In the genomic region with DNA sequence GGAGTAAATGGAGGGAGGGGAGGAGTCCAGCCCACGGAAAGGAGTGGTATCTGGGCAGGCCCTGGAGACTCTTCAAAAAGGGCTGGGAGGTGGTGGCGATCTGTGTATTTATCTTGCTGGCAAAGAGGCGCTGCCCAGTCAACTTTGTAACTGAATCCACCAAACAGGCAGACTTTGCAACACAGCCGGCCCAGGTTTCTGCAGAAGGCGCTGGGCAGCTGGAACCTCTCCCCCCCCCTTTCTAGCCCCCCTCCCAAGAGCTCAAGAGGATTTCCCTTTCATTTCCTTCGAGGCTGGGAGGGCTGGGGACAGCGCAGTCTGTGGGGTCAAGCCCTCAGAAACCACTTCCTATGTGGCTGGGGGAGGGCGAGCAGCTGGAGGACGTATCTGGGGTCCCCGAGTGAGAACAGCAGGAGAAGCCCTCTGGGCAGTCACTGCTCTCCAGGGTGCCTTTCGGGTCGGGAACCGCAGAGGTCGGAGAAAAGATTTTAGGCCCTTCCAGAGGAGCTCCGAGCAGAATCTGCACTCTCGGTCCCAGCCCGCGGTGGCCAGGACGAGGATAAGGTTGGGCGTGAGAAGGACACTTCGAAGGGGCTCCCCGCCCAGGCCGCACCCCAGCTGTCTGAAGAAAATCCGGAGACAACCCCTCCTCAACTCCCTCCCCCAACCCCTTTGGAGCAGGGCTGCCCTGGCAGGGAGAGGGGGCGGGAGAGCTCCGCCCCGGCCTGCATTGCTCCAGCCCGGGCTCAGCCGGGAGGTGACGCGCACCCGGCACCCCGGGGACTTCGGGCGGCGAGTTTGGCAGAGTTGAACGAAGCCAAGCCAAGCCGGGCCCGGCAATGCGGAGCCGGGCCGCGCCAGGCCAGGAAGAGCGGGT, we compare ENCODE assay signal across 1 cellular context.
A peak's percentile ranks its signal among the peaks of the same experiment; 100 is the strongest.
TF ChIP-seq lines count a peak whose summit lies in the region.

No MANE protein-coding gene starts in this region.

TF ChIP-seq in H1, 55 proteins besides CTCF, POLR2A, EP300 and RAD21:
- no peak for TF ChIP-seq GTF2F1 (IDR thresholded peaks at IDR 0.05; ENCODE audit: borderline replicate concordance, low read depth, low read length)
- no peak; a peak in 1 of 4 replicates for TF ChIP-seq SIN3A (conservative IDR thresholded peaks at IDR 0.05 in 1 of 2, IDR thresholded peaks at IDR 0.05 in 1 of 2; ENCODE audit: low read depth in 1 of 2, low read length in 2 of 2)
- TF ChIP-seq SIX5 (IDR thresholded peaks at IDR 0.05; ENCODE audit: low read depth, low read length), result no peak
- peak; percentile 90 for TF ChIP-seq KDM4A (IDR thresholded peaks at IDR 0.05; ENCODE audit: low read depth, low read length, severe bottlenecking)
- no peak for TF ChIP-seq SP1 (IDR thresholded peaks at IDR 0.05; ENCODE audit: low read depth, low read length)
- TF ChIP-seq SUZ12 (IDR thresholded peaks at IDR 0.05; ENCODE audit: low read length), result no peak
- TF ChIP-seq JUND (IDR thresholded peaks at IDR 0.05; ENCODE audit: low read length), result no peak
- TF ChIP-seq CHD2 (IDR thresholded peaks at IDR 0.05; ENCODE audit: low read length), result no peak
- no peak for TF ChIP-seq ATF2 (IDR thresholded peaks at IDR 0.05; ENCODE audit: low read length)
- TF ChIP-seq ZNF274 (IDR thresholded peaks at IDR 0.05; ENCODE audit: borderline replicate concordance, extremely low read depth, low read length), result no peak
- TF ChIP-seq EGR1 (IDR thresholded peaks at IDR 0.05; ENCODE audit: borderline replicate concordance, low read depth, low read length), result no peak; the same call in 1 of the 2 replicates
- peak; percentile 52 for TF ChIP-seq ASH2L (IDR thresholded peaks at IDR 0.05; ENCODE audit: low read length)
- no peak for TF ChIP-seq HDAC2 (IDR thresholded peaks at IDR 0.05; ENCODE audit: borderline replicate concordance in 1 of 2, low read depth in 2 of 2, low read length in 2 of 2)
- no peak for TF ChIP-seq CTBP2 (IDR thresholded peaks at IDR 0.05; ENCODE audit: borderline replicate concordance, insufficient read depth, insufficient read length, low read length)
- TF ChIP-seq RBBP5 (IDR thresholded peaks at IDR 0.05; ENCODE audit: borderline replicate concordance, low read depth, low read length), result peak; percentile 15; the same call in 1 of the 2 replicates
- TF ChIP-seq E2F6 (IDR thresholded peaks at IDR 0.05), result no peak
- TF ChIP-seq SAP30 (IDR thresholded peaks at IDR 0.05; ENCODE audit: insufficient read depth, insufficient replicate concordance, low read length), result no peak
- no peak for TF ChIP-seq CHD1 (IDR thresholded peaks at IDR 0.05; ENCODE audit: low read depth, low read length)
TF ChIP-seq in H1: peak in this region for 3.
